11 cellular contexts compared by ENCODE assay signal in the genomic region with DNA sequence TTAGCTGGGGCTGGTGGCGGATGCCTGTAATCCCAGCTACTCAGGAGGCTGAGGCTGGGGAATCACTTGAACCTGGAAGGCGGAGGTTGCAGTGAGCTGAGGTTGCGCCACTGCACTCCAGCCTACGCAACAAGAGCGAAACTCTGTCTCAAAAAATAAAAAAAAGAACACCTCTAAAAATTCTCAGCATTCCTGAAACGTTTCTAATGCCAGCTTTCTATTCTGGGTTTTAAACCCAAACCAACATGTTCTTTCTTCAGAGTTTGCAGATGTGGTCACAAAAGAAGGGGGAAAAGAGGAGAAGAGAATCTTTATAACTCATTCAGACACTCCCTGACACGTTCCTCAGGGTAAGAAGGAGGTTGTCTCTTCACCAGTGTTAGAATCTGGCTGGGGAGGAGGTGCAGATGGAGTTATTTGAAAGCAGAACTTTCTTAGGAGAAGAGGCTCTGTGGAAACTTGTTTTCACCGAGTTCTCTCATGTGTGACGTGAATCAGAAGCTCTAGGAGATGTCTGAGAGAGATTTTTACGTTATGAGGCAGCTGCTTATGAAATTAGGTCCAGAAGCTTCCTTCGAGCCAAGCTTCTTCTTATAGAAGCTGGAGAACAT. TPM values are rescaled to one million over a fixed set of nuclear protein-coding genes. Genes with fewer than 3 reads are reported as not detected.
DNase-seq lines count a peak whose midpoint lies in the region; ATAC-seq and TF ChIP-seq lines count a peak whose summit lies in the region.
"Had no signal": no experiment of that assay in that cellular context is flagged by ENCODE, and none has a peak within 500 bp of the region (broad histone marks: within the 10 kb centered on the region; RNA-seq: fewer than 3 reads in every experiment).

No MANE protein-coding gene starts in this region.

- H3K79me2 ChIP-seq in mammary epithelial cell (ENCODE audit: insufficient read depth, low read length): no peaks in the 10 kb centered on the region

- peak overlapping the region; percentile 73 for H3K27ac ChIP-seq in mammary epithelial cell (ENCODE audit: insufficient read depth, low read depth, low read length)

- no peaks in the 10 kb centered on the region for H3K9me3 ChIP-seq in mammary epithelial cell (replicated peaks; ENCODE audit: insufficient read depth, low read length)

- H2AFZ ChIP-seq in mammary epithelial cell (ENCODE audit: low read depth, low read length): peak overlapping the region; percentile 83

- intact Hi-C loops in mammary epithelial cell (cut with micrococcal nuclease) (loop anchor here (2.0 to 5.0 kb wide), 2 partner anchors 28 to 64 kb away; partner anchors contain the start of genes FUCA1 and PNRC2), posterior cingulate gyrus (cut with DNase I) (no loop called here)

- no TSS peak for BruUV-seq in mammary epithelial cell (replicated peaks; lab: Mats Ljungman, UMichigan)

- peak overlapping the region; percentile 67 for H3K9ac ChIP-seq in mammary epithelial cell (ENCODE audit: insufficient read depth, low read length)

- DNase-seq in SIG-M5 treated with dmso at 0.1 percent for 504 hours (lab: John Stamatoyannopoulos, UW; ENCODE audit: unreplicated experiment) (peak; percentile 64), SIG-M5 (lab: John Stamatoyannopoulos, UW) (no peak), mammary epithelial cell (peak; percentile 75), mesenteric fat pad (ENCODE audit: low spot score) (peak; percentile 5), left lobe of liver (ENCODE audit: low spot score) (no peak), NCI-H187 treated with DMSO at 0.1 percent for 48 hours (lab: John Stamatoyannopoulos, UW) (no peak), posterior cingulate gyrus (no peak)
- DNase-seq in activated T-cell treated with anti-CD3 and anti-CD28 coated beads, Interleukin-2, amount 50 U/mL, for 48 hours: no peak
- DNase-seq: NCI-H1694, T-helper 17 cell had no signal

- peak overlapping the region; percentile 27 to 30 (median 27) for H3K4me3 ChIP-seq in mammary epithelial cell (replicated peaks in 1 of 3; ENCODE audit: insufficient read depth in 1 of 3, low read depth in 2 of 3, low read length in 3 of 3)

- no peaks in the 10 kb centered on the region for H3K27me3 ChIP-seq in mammary epithelial cell (ENCODE audit: insufficient read depth, low read length)

- in situ Hi-C loops in mammary epithelial cell (cut with MboI; ENCODE audit: low sequenced_read_pairs in 2 of 2): no loop called here

- peaks cover 8% of the 10 kb centered on the region for H3K4me1 ChIP-seq in mammary epithelial cell (ENCODE audit: insufficient read depth, low read length)

- no peaks in the 10 kb centered on the region for H3K36me3 ChIP-seq in mammary epithelial cell (ENCODE audit: insufficient read depth, low read length)

- CTCF ChIA-PET in mammary epithelial cell (lab: Charles Lee; ENCODE audit: low non-redundant PET): interaction anchor here (0.7 kb wide), 2 partner anchors 28 to 83 kb away, joined by 3 to 5 read pairs; no protein-coding TSS in a partner anchor

- ATAC-seq in left lobe of liver: no peak
- ATAC-seq: T-helper 17 cell had no signal

- dilution Hi-C loops in mammary epithelial cell (cut with HindIII; ENCODE audit: low sequenced_read_pairs): loop anchor here (5.0 kb wide), 2 partner anchors 96 to 151 kb away; no protein-coding TSS in a partner anchor

- H4K20me1 ChIP-seq in mammary epithelial cell (ENCODE audit: insufficient read depth, low read length): no peaks in the 10 kb centered on the region

- 8% methylated on average over 11 of the region's 11 CpGs for WGBS in mammary epithelial cell (ENCODE audit: low coverage, missing lambda C conversion rate)

- TF ChIP-seq CTCF in mammary epithelial cell (conservative IDR thresholded peaks at IDR 0.05 in 1 of 2, IDR thresholded peaks at IDR 0.05 in 1 of 2; ENCODE audit: extremely low read depth in 1 of 2, insufficient read depth in 1 of 2, low read depth in 1 of 2, low read length in 2 of 2): no peak

- peak overlapping the region; percentile 73 for H3K4me2 ChIP-seq in mammary epithelial cell (ENCODE audit: insufficient read depth, low read depth, low read length)

RNA-seq across cellular contexts. Expression of gene CNR2, which starts 17.8 kb away (rescaled TPM):
- total RNA-seq in mammary epithelial cell: not detected
- polyA plus RNA-seq in mammary epithelial cell: not detected
- not detected for polyA minus RNA-seq in mammary epithelial cell
- total RNA-seq in mesenteric fat pad: not detected
- not detected for total RNA-seq in left lobe of liver
- total RNA-seq: A172 had no signal

RNA-seq across cellular contexts. Expression of gene PNRC2, which starts 28.7 kb away (rescaled TPM):
- total RNA-seq in mammary epithelial cell: 10 to 100 TPM; 83.4 to 87.5 TPM
- 70.8 TPM for polyA plus RNA-seq in mammary epithelial cell
- 38.7 TPM for polyA minus RNA-seq in mammary epithelial cell
- total RNA-seq in mesenteric fat pad: 94.5 TPM
- 32.1 TPM for total RNA-seq in left lobe of liver

RNA-seq across cellular contexts. Expression of gene SRSF10, which starts 49.2 kb away (rescaled TPM):
- 10 to 100 TPM; 64.2 to 94.7 TPM for total RNA-seq in mammary epithelial cell
- polyA plus RNA-seq in mammary epithelial cell: 75.7 TPM
- polyA minus RNA-seq in mammary epithelial cell: 139 TPM
- 85.4 TPM for total RNA-seq in mesenteric fat pad
- total RNA-seq in left lobe of liver: 31.1 TPM

Comparison
In these comparisons a context has a peak if more than half of its experiments do, and no peak if none do; other contexts are left out.
1. DNase-seq: peak in SIG-M5 treated with dmso at 0.1 percent for 504 hours (single experiment), mammary epithelial cell (single experiment) and mesenteric fat pad (single experiment); none in SIG-M5 (single experiment), left lobe of liver (single experiment), NCI-H187 treated with DMSO at 0.1 percent for 48 hours (single experiment), posterior cingulate gyrus (0 of 10) and activated T-cell treated with anti-CD3 and anti-CD28 coated beads, Interleukin-2, amount 50 U/mL, for 48 hours (0 of 2).